ENCODE assay signal across 15 cellular contexts in genomic region chr1:229118662-229119061, GRCh38.
A peak's percentile ranks its signal among the peaks of the same experiment; 100 is the strongest.
DNase-seq lines count a peak whose midpoint lies in the region; ATAC-seq and TF ChIP-seq lines count a peak whose summit lies in the region.
"Had no signal": no experiment of that assay in that cellular context is flagged by ENCODE, and none has a peak within 500 bp of the region (broad histone marks: within the 10 kb centered on the region; RNA-seq: fewer than 3 reads in every experiment).

No MANE protein-coding gene starts in this region.

- H2BK20ac ChIP-seq in IMR-90 (ENCODE audit: low read depth, low read length) = no peak overlapping the region

- peaks cover 13% of the 10 kb centered on the region for H3K27me3 Mint-ChIP-seq in neural progenitor cell (ENCODE audit: insufficient read depth, low read depth)
- H3K27me3 Mint-ChIP-seq in GM23338 (ENCODE audit: insufficient read depth, low read depth, poor library complexity) = peaks cover 13% of the 10 kb centered on the region

- no peak for TF ChIP-seq CTCF in IMR-90 (conservative IDR thresholded peaks at IDR 0.05; ENCODE audit: low read depth, low read length)
- TF ChIP-seq CTCF in breast epithelium (IDR thresholded peaks at IDR 0.05) = no peak
- no peak for TF ChIP-seq CTCF in neural progenitor cell (IDR thresholded peaks at IDR 0.05)
- TF ChIP-seq CTCF in tibial artery (IDR thresholded peaks at IDR 0.05) = no peak
- no peak for TF ChIP-seq CTCF in GM23338 (conservative IDR thresholded peaks at IDR 0.05; ENCODE audit: low read depth in 2 of 2)

- H3K36me3 ChIP-seq in IMR-90 (ENCODE audit: control insufficient read depth, insufficient read depth, low read length) (no peaks in the 10 kb centered on the region), breast epithelium (no peaks in the 10 kb centered on the region), neural progenitor cell (no peaks in the 10 kb centered on the region), tibial artery (no peaks in the 10 kb centered on the region), GM23338 (ENCODE audit: insufficient read depth) (no peaks in the 10 kb centered on the region)

- H3K18ac ChIP-seq in IMR-90 (ENCODE audit: low read depth, low read length) = no peak overlapping the region

- no TSS peak for BruUV-seq in IMR-90 (replicated peaks; lab: Mats Ljungman, UMichigan)

- H3K27me3 ChIP-seq in IMR-90 (ENCODE audit: control insufficient read depth, insufficient read depth, low read length) = peaks cover 19% of the 10 kb centered on the region
- no peaks in the 10 kb centered on the region for H3K27me3 ChIP-seq in breast epithelium
- no peaks in the 10 kb centered on the region for H3K27me3 ChIP-seq in neural progenitor cell
- H3K27me3 ChIP-seq in tibial artery = no peaks in the 10 kb centered on the region
- H3K27me3 ChIP-seq in GM23338 (ENCODE audit: insufficient read depth) = no peaks in the 10 kb centered on the region

- H3K4me3 ChIP-seq in IMR-90 (ENCODE audit: insufficient read depth, low read depth, low read length) (no peak overlapping the region), breast epithelium (no peak overlapping the region), neural progenitor cell (no peak overlapping the region), tibial artery (no peak overlapping the region), GM23338 (no peak overlapping the region)

- H3K56ac ChIP-seq in IMR-90 (ENCODE audit: extremely low read depth, insufficient read depth, low read length) = no peak overlapping the region

- TF ChIP-seq RAD21 in IMR-90 (IDR thresholded peaks at IDR 0.05; ENCODE audit: low read length) = no peak

- H3K79me2 ChIP-seq in neural progenitor cell (ENCODE audit: low read depth) = no peaks in the 10 kb centered on the region
- H3K79me2 ChIP-seq in GM23338 (replicated peaks; ENCODE audit: insufficient read depth) = no peaks in the 10 kb centered on the region

- H3K4me1 Mint-ChIP-seq in neural progenitor cell (peaks cover 15% of the 10 kb centered on the region), GM23338 (peaks cover 21% of the 10 kb centered on the region)

- H3K23ac ChIP-seq in IMR-90 (ENCODE audit: low read depth, low read length) = no peak overlapping the region

- H3K9me3 ChIP-seq in IMR-90 (ENCODE audit: control insufficient read depth, insufficient read depth, low read length) (peaks cover 4% of the 10 kb centered on the region; the same call in 1 of the 2 replicates), breast epithelium (no peaks in the 10 kb centered on the region), neural progenitor cell (ENCODE audit: low read depth) (no peaks in the 10 kb centered on the region), tibial artery (no peaks in the 10 kb centered on the region)

- DNase-seq in IMR-90 = no peak
- no peak for DNase-seq in breast epithelium (ENCODE audit: low spot score in 2 of 2)
- no peak for DNase-seq in neural progenitor cell (ENCODE audit: low spot score)
- DNase-seq in tibial artery = no peak
- DNase-seq in GM23338 (ENCODE audit: low spot score) = no peak
- DNase-seq in erythroblast (lab: John Stamatoyannopoulos, UW) = no peak
- no peak for DNase-seq in NCI-H146 treated with DMSO at 0.1 percent for 48 hours (lab: John Stamatoyannopoulos, UW; ENCODE audit: unreplicated experiment)
- DNase-seq: ACHN; AML-193; CD4-positive, CD25-positive, alpha-beta regulatory T cell; Kasumi-1; MV-4-11; NCI-H1930; NK-92 treated with Interleukin-12 subunit alpha and Interleukin-12 subunit beta, amount 100 ng/mL, for 24 hours; OCI-M1 had no signal

- no peak overlapping the region; the same call in 1 of the 2 replicates for H4K91ac ChIP-seq in IMR-90 (ENCODE audit: insufficient read depth, low read depth, low read length)

- CTCF ChIA-PET in IMR-90 (lab: Yijun Ruan, JAX) = interaction anchor here (0.6 to 1.1 kb wide), 2 partner anchors 109 to 161 kb away, joined by 3 to 4 read pairs; no protein-coding TSS in a partner anchor

- H3K4me2 ChIP-seq in IMR-90 (ENCODE audit: low read depth, low read length) = no peak overlapping the region
- no peak overlapping the region for H3K4me2 ChIP-seq in neural progenitor cell
- no peak overlapping the region for H3K4me2 ChIP-seq in GM23338

- H2BK15ac ChIP-seq in IMR-90 (ENCODE audit: low read depth, low read length) = no peak overlapping the region

- H3K9me2 ChIP-seq in GM23338 (ENCODE audit: insufficient read depth) = no peaks in the 10 kb centered on the region

- TF ChIP-seq POLR2A in IMR-90 (IDR thresholded peaks at IDR 0.05; ENCODE audit: low read depth, low read length) (no peak), breast epithelium (IDR thresholded peaks at IDR 0.05) (no peak), erythroblast (IDR thresholded peaks at IDR 0.05; ENCODE audit: low read length) (no peak)

- H3K27ac ChIP-seq in IMR-90 (ENCODE audit: insufficient read depth, low read length) (no peak overlapping the region), breast epithelium (peak overlapping the region; percentile 8 to 84), neural progenitor cell (no peak overlapping the region), tibial artery (peak overlapping the region; percentile 68 to 78), GM23338 (ENCODE audit: low read depth) (no peak overlapping the region)

- H3F3A ChIP-seq in neural progenitor cell (ENCODE audit: low read depth) (peaks cover 14% of the 10 kb centered on the region), GM23338 (replicated peaks; ENCODE audit: low read depth) (no peaks in the 10 kb centered on the region)

- H2AFZ ChIP-seq in IMR-90 (replicated peaks; ENCODE audit: low read length, poor library complexity) = no peak overlapping the region
- no peak overlapping the region for H2AFZ ChIP-seq in neural progenitor cell (replicated peaks)
- H2AFZ ChIP-seq in GM23338 = no peak overlapping the region

- H2AK9ac ChIP-seq in IMR-90 (replicated peaks; ENCODE audit: low read depth, low read length, poor library complexity) = no peak overlapping the region

- no peak overlapping the region for H3K4ac ChIP-seq in IMR-90 (ENCODE audit: low read depth, low read length)

- H4K5ac ChIP-seq in IMR-90 (ENCODE audit: low read depth, low read length) = no peak overlapping the region

- H3K79me1 ChIP-seq in IMR-90 (ENCODE audit: low read depth in 1 of 2, low read length in 2 of 2) = no peaks in the 10 kb centered on the region

- H3K4me3 Mint-ChIP-seq in neural progenitor cell = no peak overlapping the region
- no peak overlapping the region for H3K4me3 Mint-ChIP-seq in GM23338
- H3K4me3 Mint-ChIP-seq: CD4-positive, CD25-positive, alpha-beta regulatory T cell had no signal

- peaks cover 16% of the 10 kb centered on the region; the same call in 1 of the 2 replicates for H3K4me1 ChIP-seq in IMR-90 (ENCODE audit: control insufficient read depth, insufficient read depth, low read length)
- H3K4me1 ChIP-seq in breast epithelium = peaks cover 0 to 11% of the 10 kb centered on the region in 2 donors
- H3K4me1 ChIP-seq in neural progenitor cell = no peaks in the 10 kb centered on the region
- H3K4me1 ChIP-seq in tibial artery = peaks cover 0 to 57% (median 40%) of the 10 kb centered on the region in 4 donors
- H3K4me1 ChIP-seq in GM23338 (ENCODE audit: insufficient read depth) = peaks cover 17% of the 10 kb centered on the region

- H2BK5ac ChIP-seq in IMR-90 (ENCODE audit: low read depth, low read length, poor library complexity, severe bottlenecking) = no peak overlapping the region

- dilution Hi-C loops in IMR-90 (cut with HindIII; ENCODE audit: low sequenced_read_pairs, unreplicated experiment) = no loop called here

- H3K9me1 ChIP-seq in IMR-90 (ENCODE audit: insufficient read depth, low read length) = no peaks in the 10 kb centered on the region

- POLR2A ChIA-PET in IMR-90 (lab: Charles Lee; ENCODE audit: unreplicated experiment) = no interaction called here

- peaks cover 3% of the 10 kb centered on the region for H3K36me3 Mint-ChIP-seq in neural progenitor cell
- no peaks in the 10 kb centered on the region for H3K36me3 Mint-ChIP-seq in GM23338 (ENCODE audit: low read depth)
- H3K36me3 Mint-ChIP-seq: CD4-positive, CD25-positive, alpha-beta regulatory T cell had no signal

- in situ Hi-C loops in IMR-90 (cut with MboI; ENCODE audit: low sequenced_read_pairs) = no loop called here

- H3K9ac ChIP-seq in IMR-90 (ENCODE audit: low read depth, low read length) = no peak overlapping the region
- no peak overlapping the region for H3K9ac ChIP-seq in neural progenitor cell

- H4K8ac ChIP-seq in IMR-90 (ENCODE audit: low read depth in 2 of 2, low read length in 2 of 2) = no peak overlapping the region

- H2BK120ac ChIP-seq in IMR-90 (ENCODE audit: low read depth, low read length) = no peak overlapping the region

- ATAC-seq in IMR-90 (ENCODE audit: low read depth) (no peak), GM23338 (no peak)

- peaks cover 23% of the 10 kb centered on the region for H3K9me3 Mint-ChIP-seq in neural progenitor cell
- peaks cover 6% of the 10 kb centered on the region; the same call in 2 of the 3 replicates for H3K9me3 Mint-ChIP-seq in GM23338
- H3K9me3 Mint-ChIP-seq: CD4-positive, CD25-positive, alpha-beta regulatory T cell had no signal

- intact Hi-C loops in IMR-90 (cut with micrococcal nuclease) (loop anchor here (5.0 to 10.0 kb wide), 2 partner anchors 109 to 326 kb away; no protein-coding TSS in a partner anchor), breast epithelium (cut with DNase I; ENCODE audit: low total_unique reads) (loop anchor here (5.0 kb wide), 1 partner anchor 46 kb away; no protein-coding TSS in a partner anchor), tibial artery (cut with DNase I; ENCODE audit: low total_unique reads) (no loop called here)

- no CpG with 5 or more reads among the region's 2 CpGs for WGBS in IMR-90 (ENCODE audit: extremely low coverage in 2 of 2, insufficient read length in 1 of 2), 2 experiments

- H4K20me1 ChIP-seq in IMR-90 (ENCODE audit: insufficient read depth, low read length) (no peaks in the 10 kb centered on the region), neural progenitor cell (ENCODE audit: low read depth) (no peaks in the 10 kb centered on the region), GM23338 (replicated peaks; ENCODE audit: insufficient read depth) (no peaks in the 10 kb centered on the region)

- no peak overlapping the region for H2AK5ac ChIP-seq in IMR-90 (ENCODE audit: low read depth, low read length)

- H3K14ac ChIP-seq in IMR-90 (replicated peaks; ENCODE audit: low read depth, low read length) = no peak overlapping the region

- H3K27ac Mint-ChIP-seq in neural progenitor cell = peak overlapping the region; percentile 53
- no peak overlapping the region for H3K27ac Mint-ChIP-seq in GM23338
- H3K27ac Mint-ChIP-seq: CD4-positive, CD25-positive, alpha-beta regulatory T cell had no signal

TF ChIP-seq in IMR-90, 13 proteins besides CTCF, POLR2A, EP300 and RAD21:
- TF ChIP-seq FOS (IDR thresholded peaks at IDR 0.05; ENCODE audit: low read depth, low read length) (no peak), CEBPB (IDR thresholded peaks at IDR 0.05; ENCODE audit: low read depth, low read length) (0 out of 2 replicates have a peak, but pooled peaks have one; percentile 17)

Comparison
In these comparisons a context has a peak if more than half of its experiments do, and no peak if none do; other contexts are left out.
1. H3K27ac ChIP-seq: peak in breast epithelium (2 of 2) and tibial artery (2 of 2); none in IMR-90 (single experiment), neural progenitor cell (single experiment) and GM23338 (single experiment).